23 cellular contexts compared by ENCODE assay signal in the genomic region with DNA sequence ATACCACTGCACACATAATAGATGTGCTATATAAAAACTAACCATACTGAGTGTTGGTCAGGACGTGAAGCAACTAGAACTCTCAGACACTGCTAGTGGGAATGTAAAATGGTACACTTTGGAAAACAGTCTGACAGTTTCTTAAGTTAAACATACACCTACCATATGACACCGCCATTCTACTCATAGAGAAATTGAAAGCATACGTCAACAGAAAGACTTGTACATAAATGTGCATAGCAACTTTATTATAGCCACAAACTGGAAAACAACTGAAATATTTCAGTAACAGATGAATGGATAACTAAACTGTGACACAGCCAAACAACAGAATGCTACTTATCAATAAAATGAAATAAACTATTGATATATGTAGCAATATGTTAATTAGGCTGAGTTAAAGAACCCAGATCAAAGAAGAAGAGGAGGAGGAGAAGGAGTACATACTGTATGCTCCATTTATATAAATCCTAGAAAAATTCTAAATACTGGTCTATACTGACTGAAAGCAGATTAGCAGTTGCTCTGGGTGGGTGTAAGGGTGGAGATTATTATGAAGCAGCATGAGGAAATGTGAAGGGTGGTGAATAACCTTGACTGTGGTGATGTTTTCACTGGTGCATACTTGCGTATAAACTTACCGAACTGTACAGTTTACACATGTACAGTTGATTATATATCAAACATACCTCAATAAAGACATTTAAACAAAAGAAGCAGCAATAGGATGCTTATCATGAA.
A peak's percentile ranks its signal among the peaks of the same experiment; 100 is the strongest.
DNase-seq lines count a peak whose midpoint lies in the region; ATAC-seq and FAIRE-seq lines count a peak whose summit lies in the region.
"Had no signal": no experiment of that assay in that cellular context is flagged by ENCODE, and none has a peak within 500 bp of the region (broad histone marks: within the 10 kb centered on the region; RNA-seq: fewer than 3 reads in every experiment).

No MANE protein-coding gene starts in this region.

- peak; percentile 80 for FAIRE-seq in HTR-8/SVneo (lab: Jason Lieb, UNC)
- FAIRE-seq: G401.6 had no signal

- no peak for DNase-seq in HTR-8/SVneo (ENCODE audit: insufficient read length, low spot score)
- DNase-seq in GM19238 (ENCODE audit: insufficient read length, low spot score) = no peak
- DNase-seq in NCI-H187 (lab: John Stamatoyannopoulos, UW) = no peak
- DNase-seq: activated CD4-positive, alpha-beta memory T cell treated with anti-CD3 and anti-CD28 coated beads, Interleukin-2, amount 10 ng/mL, durations not matched to agents 7 days and 5 days; activated naive CD4-positive, alpha-beta T cell; activated T-cell treated with anti-CD3 and anti-CD28 coated beads for 4 hours; DMS53; effector CD4-positive, alpha-beta T cell; left cardiac atrium; NCI-H1694 treated with DMSO at 0.1 percent for 48 hours; NCI-H526 treated with DMSO at 0.1 percent for 48 hours; SHP77 treated with DMSO at 0.1 percent for 48 hours; stimulated activated naive CD8-positive, alpha-beta T cell treated with anti-CD3 and anti-CD28 coated beads, Interleukin-15, amount 100 ng/mL, for 72 hours; SW 1271; thyroid gland had no signal

- ATAC-seq in GM18499 (IDR thresholded peaks at IDR 0.05; ENCODE audit: insufficient read depth, unreplicated experiment) (peak; percentile 62), GM18909 (IDR thresholded peaks at IDR 0.05; ENCODE audit: poor library complexity, unreplicated experiment) (peak; percentile 71), HG02885 (IDR thresholded peaks at IDR 0.05; ENCODE audit: poor library complexity, unreplicated experiment) (peak; percentile 81), GM19397 (IDR thresholded peaks at IDR 0.05; ENCODE audit: unreplicated experiment) (no peak), HG03457 (IDR thresholded peaks at IDR 0.05; ENCODE audit: unreplicated experiment) (no peak)
- ATAC-seq: left cardiac atrium; Panc1; stimulated activated naive CD8-positive, alpha-beta T cell treated with anti-CD3 and anti-CD28 coated beads, Interleukin-15, amount 100 ng/mL, for 72 hours; WTC11 had no signal

Comparison
In these comparisons a context has a peak if more than half of its experiments do, and no peak if none do; other contexts are left out.
1. ATAC-seq: peak in GM18499 (single experiment), GM18909 (single experiment) and HG02885 (single experiment); none in GM19397 (single experiment) and HG03457 (single experiment).